8 cellular contexts compared by ENCODE assay signal in genomic region chr17:10614536-10615155, GRCh38. TPM values are rescaled to one million over a fixed set of nuclear protein-coding genes. Genes with fewer than 3 reads are reported as not detected.
DNase-seq lines count a peak whose midpoint lies in the region; ATAC-seq, FAIRE-seq and TF ChIP-seq lines count a peak whose summit lies in the region.

No MANE protein-coding gene starts in this region.

- H3K9me1 ChIP-seq in keratinocyte (ENCODE audit: control insufficient read depth, extremely low read depth, insufficient read depth, low read length) = no peaks in the 10 kb centered on the region

- FAIRE-seq in GM12892 (lab: Jason Lieb, UNC) = peak; percentile 70
- FAIRE-seq in keratinocyte (lab: Jason Lieb, UNC) = peak; percentile 46

- DNase-seq in GM12892 (ENCODE audit: insufficient read length) (no peak), NCI-H2171 (lab: John Stamatoyannopoulos, UW) (peak; percentile 38), keratinocyte (ENCODE audit: low read depth, low spot score) (no peak), testis (peak; percentile 68)

- no peak overlapping the region for H2AFZ ChIP-seq in keratinocyte (ENCODE audit: control insufficient read depth, low read length)

- no peaks in the 10 kb centered on the region for H3K36me3 Mint-ChIP-seq in brain

- TF ChIP-seq CTCF in C4-2B (conservative IDR thresholded peaks at IDR 0.05) (peak; percentile 87), brain (conservative IDR thresholded peaks at IDR 0.05) (peak; percentile 93 to 94), keratinocyte (optimal IDR thresholded peaks at IDR 0.05 in 1 of 3, IDR thresholded peaks at IDR 0.05 in 1 of 3, conservative IDR thresholded peaks at IDR 0.05 in 1 of 3; ENCODE audit: extremely low read depth in 1 of 3, insufficient read depth in 2 of 3, low read length in 3 of 3) (peak; percentile 82 to 96 (median 87)), testis (IDR thresholded peaks at IDR 0.05) (peak; percentile 38 to 77 (median 65))

- intact Hi-C loops in testis (cut with DNase I; ENCODE audit: low total_unique reads) = loop anchor here (5.0 to 10.0 kb wide), 2 partner anchors 287 to 690 kb away; no protein-coding TSS in a partner anchor

- H3K27me3 Mint-ChIP-seq in brain = peaks cover 4% of the 10 kb centered on the region

- H3K4me3 ChIP-seq in keratinocyte (ENCODE audit: control insufficient read depth in 2 of 3, extremely low read depth in 1 of 3, insufficient read depth in 2 of 3, low read depth in 1 of 3, low read length in 3 of 3) (no peak overlapping the region), testis (no peak overlapping the region)

- WGBS in testis, 2 donors = 67 to 69% methylated on average over 6 of the region's 6 CpGs

- no peak overlapping the region for H3K4me3 Mint-ChIP-seq in brain

- peak overlapping the region in 1 of 5 experiments; percentile 32 for H3K27ac Mint-ChIP-seq in brain

- TF ChIP-seq POLR2A in GM12892 (IDR thresholded peaks at IDR 0.05; ENCODE audit: low read depth, low read length) (no peak), testis (IDR thresholded peaks at IDR 0.05) (no peak)

- H3K27ac ChIP-seq in C4-2B (no peak overlapping the region), keratinocyte (ENCODE audit: control insufficient read depth, insufficient read depth, low read length) (no peak overlapping the region), testis (no peak overlapping the region)

- H4K20me1 ChIP-seq in keratinocyte (ENCODE audit: control insufficient read depth, extremely low read depth, insufficient read depth, low read length) = no peaks in the 10 kb centered on the region

- H3K27me3 ChIP-seq in keratinocyte (ENCODE audit: control insufficient read depth, extremely low read depth, insufficient read depth, low read length) (no peaks in the 10 kb centered on the region), testis (no peaks in the 10 kb centered on the region)

- H3K9me3 ChIP-seq in keratinocyte (ENCODE audit: control insufficient read depth, low read depth, low read length) = no peaks in the 10 kb centered on the region
- H3K9me3 ChIP-seq in testis = no peaks in the 10 kb centered on the region

- H3K9me3 Mint-ChIP-seq in brain = peaks cover 0 to 4% (median 0%) of the 10 kb centered on the region in 5 experiments

- dilution Hi-C loops in keratinocyte (cut with MboI; ENCODE audit: extremely low pct_ligation_motif_present, low sequenced_read_pairs) = loop anchor here (25.0 kb wide), 1 partner anchor 327 kb away; no protein-coding TSS in a partner anchor

- H3K4me2 ChIP-seq in keratinocyte (ENCODE audit: control insufficient read depth, extremely low read depth, insufficient read depth, low read depth, low read length) = no peak overlapping the region

- H3K4me1 ChIP-seq in keratinocyte (ENCODE audit: control insufficient read depth, extremely low read depth, insufficient read depth, low read length) = peaks cover 13% of the 10 kb centered on the region
- no peaks in the 10 kb centered on the region for H3K4me1 ChIP-seq in testis

- no peaks in the 10 kb centered on the region for H3K79me2 ChIP-seq in keratinocyte (ENCODE audit: control insufficient read depth, insufficient read depth, low read length)

- ATAC-seq in HG02763 (IDR thresholded peaks at IDR 0.05; ENCODE audit: unreplicated experiment) (no peak), HG03196 (IDR thresholded peaks at IDR 0.05; ENCODE audit: unreplicated experiment) (no peak)

- H3K36me3 ChIP-seq in keratinocyte (ENCODE audit: control insufficient read depth in 2 of 2, extremely low read depth in 1 of 2, insufficient read depth in 2 of 2, low read length in 2 of 2) (no peaks in the 10 kb centered on the region), testis (ENCODE audit: low read depth, missing control alignments) (no peaks in the 10 kb centered on the region)

- no peak overlapping the region for H3K9ac ChIP-seq in keratinocyte (ENCODE audit: control insufficient read depth, extremely low read depth, insufficient read depth, low read length)

- H3K4me1 Mint-ChIP-seq in brain = peaks cover 36% of the 10 kb centered on the region

RNA-seq across cellular contexts. Expression of gene MYH3, which starts 42.5 kb away (rescaled TPM):
- polyA plus RNA-seq in GM12892 (2012; ENCODE audit: missing spikeins) = 1.3 TPM
- polyA plus RNA-seq in brain (ENCODE audit: insufficient read depth, low read depth, low replicate concordance) (0.36 TPM), keratinocyte (0.67 to 0.83 TPM (median 0.76 TPM) in 3 replicates), testis (ENCODE audit: insufficient read depth, low read depth, low replicate concordance) (35.3 TPM)
- polyA plus RNA-seq in keratinocyte (2011; ENCODE audit: low read depth) = 2.8 TPM
- 0.21 and 0.43 TPM in 2 replicates for polyA plus RNA-seq in keratinocyte (2011; cell fraction: cytosol; rRNA removed)
- polyA plus RNA-seq in keratinocyte (2011; cell fraction: nucleus; rRNA removed) = 4.9 and 5.4 TPM in 2 replicates
- polyA plus RNA-seq in keratinocyte (2012; ENCODE audit: low replicate concordance) = 0.90 and 1.1 TPM in 2 replicates
- 0.82 to 4.2 TPM in 2 of 3 replicates, not detected in the other for polyA minus RNA-seq in keratinocyte
- not detected for polyA minus RNA-seq in keratinocyte (2011; cell fraction: cytosol; rRNA and poly(A)+ RNA removed)
- polyA minus RNA-seq in keratinocyte (2011; cell fraction: nucleus; rRNA and poly(A)+ RNA removed) = 0.32 and 0.85 TPM in 2 replicates
- total RNA-seq in testis = 10 to 100 TPM; 18.1 to 19.3 TPM

Comparison
In these comparisons a context has a peak if more than half of its experiments do, and no peak if none do; other contexts are left out.
1. DNase-seq: peak in NCI-H2171 (single experiment) and testis (single experiment); none in GM12892 (single experiment) and keratinocyte (single experiment).
2. Peak in every context shown above with its lines, with median percentiles within 50 percentile points of each other: CTCF ChIP-seq.